Comparison of ENCODE assay signal across 20 cellular contexts in the genomic region with DNA sequence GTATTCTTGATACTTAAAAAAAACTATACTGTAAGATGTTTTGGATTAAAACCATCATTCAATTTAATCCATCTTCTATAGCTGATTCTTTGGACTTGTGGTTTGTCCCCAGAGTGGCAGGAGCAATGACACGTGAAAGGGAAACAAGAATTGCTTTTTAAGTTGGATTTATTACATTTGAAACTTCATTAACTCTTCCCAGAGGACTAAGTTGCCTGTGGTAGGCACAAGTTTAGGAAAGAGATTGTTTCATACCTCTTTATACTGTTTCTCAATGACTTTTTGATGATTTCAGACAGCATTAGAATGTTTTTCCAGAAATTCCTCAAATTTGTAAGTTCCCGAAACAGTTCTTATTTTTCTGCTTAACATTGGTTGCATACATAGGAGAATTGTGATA. TPM values are rescaled to one million over a fixed set of nuclear protein-coding genes. Genes with fewer than 3 reads are reported as not detected.
DNase-seq lines count a peak whose midpoint lies in the region; ATAC-seq, FAIRE-seq and TF ChIP-seq lines count a peak whose summit lies in the region.
"Had no signal": no experiment of that assay in that cellular context is flagged by ENCODE, and none has a peak within 500 bp of the region (broad histone marks: within the 10 kb centered on the region; RNA-seq: fewer than 3 reads in every experiment).

No MANE protein-coding gene starts in this region.

- TF ChIP-seq RAD21 in SK-N-SH (IDR thresholded peaks at IDR 0.05; ENCODE audit: low read length), result no peak
- no peak for TF ChIP-seq RAD21 in GM12878 (IDR thresholded peaks at IDR 0.05; ENCODE audit: insufficient read depth, low read depth, low read length)

- H3F3A ChIP-seq in SK-N-SH (replicated peaks; ENCODE audit: insufficient read depth), result no peaks in the 10 kb centered on the region

- H3K79me2 ChIP-seq in SK-N-SH (ENCODE audit: insufficient read depth) (peaks cover 4% of the 10 kb centered on the region), GM12878 (ENCODE audit: control insufficient read depth, insufficient read depth, low read length) (no peaks in the 10 kb centered on the region), Karpas-422 (ENCODE audit: low read length) (no peaks in the 10 kb centered on the region)

- in situ Hi-C loops in GM12878 (cut with MboI), result no loop called here

- H3K9me3 ChIP-seq in SK-N-SH (no peaks in the 10 kb centered on the region), GM12878 (replicated peaks; ENCODE audit: control insufficient read depth, insufficient read depth, low read length) (no peaks in the 10 kb centered on the region), Karpas-422 (ENCODE audit: low read length) (no peaks in the 10 kb centered on the region)
- H3K9me3 ChIP-seq: A549; BLaER1 treated with 17β-estradiol and CSF1 and Interleukin-3, amounts not matched to agents 10 nM and 100 nM; Caco-2 had no signal

- no peak for TF ChIP-seq CTCF in SK-N-SH (IDR thresholded peaks at IDR 0.05)
- TF ChIP-seq CTCF in GM12878 (IDR thresholded peaks at IDR 0.05 in 2 of 3, conservative IDR thresholded peaks at IDR 0.05 in 1 of 3; ENCODE audit: control insufficient read depth in 2 of 3, extremely low read depth in 1 of 3, insufficient read depth in 1 of 3, low read depth in 3 of 3, low read length in 3 of 3), result no peak

- FAIRE-seq in GM12878 (lab: Jason Lieb, UNC), result peak; percentile 13
- FAIRE-seq: A549, G401.6, GM12892, GM18507, GM19239 had no signal

- no peak for TF ChIP-seq POLR2A in GM12878 (IDR thresholded peaks at IDR 0.05; ENCODE audit: low read depth, low read length)

- H2AFZ ChIP-seq in SK-N-SH (ENCODE audit: low read depth), result no peak overlapping the region
- no peak overlapping the region for H2AFZ ChIP-seq in GM12878 (ENCODE audit: control insufficient read depth, low read depth, low read length)
- no peak overlapping the region for H2AFZ ChIP-seq in Karpas-422 (ENCODE audit: low read length)

- POLR2A ChIA-PET in SK-N-SH (lab: Yijun Ruan, JAX) (no interaction called here), GM12878 (lab: Charles Lee) (no interaction called here)

- BruUV-seq in GM12878 (replicated peaks; lab: Mats Ljungman, UMichigan), result no TSS peak

- SMC1A ChIA-PET in GM12878 (lab: Charles Lee; ENCODE audit: uncharacterized antibody, unreplicated experiment), result no interaction called here

- no peak for DNase-seq in SK-N-SH
- DNase-seq in GM12878 (ENCODE audit: low read depth, low spot score), result no peak
- DNase-seq in Karpas-422, result no peak
- no peak for DNase-seq in kidney glomerular epithelial cell (lab: John Stamatoyannopoulos, UW)
- DNase-seq: AML-193; Caco-2; Calu3; CD4-positive, alpha-beta T cell; CD8-positive, alpha-beta T cell; DMS79 treated with DMSO at 0.1 percent for 48 hours; GF-D8 had no signal

- WGBS in SK-N-SH (ENCODE audit: low lambda C conversion rate), result 96% methylated on average over 2 of the region's 2 CpGs
- WGBS in GM12878 (ENCODE audit: insufficient coverage, insufficient replicate concordance, low lambda C conversion rate, missing lambda C conversion rate), result 85% methylated on average over 2 of the region's 2 CpGs

- RAD21 ChIA-PET in GM12878 (lab: Charles Lee; ENCODE audit: unreplicated experiment), result no interaction called here

- CTCF ChIA-PET in SK-N-SH (lab: Yijun Ruan, JAX), result no interaction called here
- CTCF ChIA-PET in GM12878 (lab: Yijun Ruan, JAX), result no interaction called here

- no peak for ATAC-seq in SK-N-SH treated with all-trans-retinoic acid at 6 μM for 48 hours
- ATAC-seq in GM12878, result no peak
- ATAC-seq: A549; CD8-positive, alpha-beta T cell had no signal

- no peaks in the 10 kb centered on the region for H3K36me3 ChIP-seq in SK-N-SH (replicated peaks in 1 of 2; ENCODE audit: control insufficient read depth in 1 of 2, insufficient read depth in 2 of 2, low read length in 1 of 2)
- H3K36me3 ChIP-seq in GM12878 (ENCODE audit: control insufficient read depth in 2 of 2, insufficient read depth in 2 of 2, low read length in 1 of 2), result no peaks in the 10 kb centered on the region
- H3K36me3 ChIP-seq in Karpas-422 (ENCODE audit: insufficient read depth, low read length), result no peaks in the 10 kb centered on the region
- H3K36me3 ChIP-seq: BLaER1 treated with 17β-estradiol and CSF1 and Interleukin-3, amounts not matched to agents 10 nM and 100 nM had no signal

- H3K4me3 ChIP-seq in SK-N-SH (ENCODE audit: low read depth in 2 of 2, low read length in 1 of 2) (no peak overlapping the region), GM12878 (no peak overlapping the region), Karpas-422 (ENCODE audit: low read length) (no peak overlapping the region)
- H3K4me3 ChIP-seq: A549; BLaER1 treated with 17β-estradiol and CSF1 and Interleukin-3, amounts not matched to agents 10 nM and 100 nM had no signal

- H4K20me1 ChIP-seq in SK-N-SH (ENCODE audit: insufficient read depth) (peaks cover 4% of the 10 kb centered on the region; the same call in 1 of the 2 replicates), GM12878 (ENCODE audit: control insufficient read depth, insufficient read depth) (no peaks in the 10 kb centered on the region), Karpas-422 (ENCODE audit: insufficient read depth, low read depth, low read length) (peaks cover 37% of the 10 kb centered on the region)

- H3K4me2 ChIP-seq in SK-N-SH (no peak overlapping the region), GM12878 (ENCODE audit: control insufficient read depth, insufficient read depth) (no peak overlapping the region), Karpas-422 (ENCODE audit: low read depth, low read length, poor library complexity, severe bottlenecking) (no peak overlapping the region)
- H3K4me2 ChIP-seq: A549; BLaER1 treated with 17β-estradiol and CSF1 and Interleukin-3, amounts not matched to agents 10 nM and 100 nM had no signal

- H3K4me1 ChIP-seq in SK-N-SH (ENCODE audit: control insufficient read depth in 1 of 2, insufficient read depth in 2 of 2, low read depth in 1 of 2, low read length in 1 of 2) (no peaks in the 10 kb centered on the region; a peak in 1 of 4 replicates), GM12878 (ENCODE audit: control insufficient read depth, insufficient read depth, low read length) (no peaks in the 10 kb centered on the region), Karpas-422 (ENCODE audit: low read length) (no peaks in the 10 kb centered on the region)
- H3K4me1 ChIP-seq: A549, Caco-2 had no signal

- H3K9ac ChIP-seq in SK-N-SH (no peak overlapping the region), GM12878 (ENCODE audit: control insufficient read depth, insufficient read depth, low read length) (no peak overlapping the region), Karpas-422 (ENCODE audit: low read length) (no peak overlapping the region)
- H3K9ac ChIP-seq: BLaER1 treated with 17β-estradiol and CSF1 and Interleukin-3, amounts not matched to agents 10 nM and 100 nM had no signal

- no peak for TF ChIP-seq EP300 in SK-N-SH (IDR thresholded peaks at IDR 0.05; ENCODE audit: borderline replicate concordance in 1 of 2, low read depth in 1 of 2, low read length in 1 of 2)
- TF ChIP-seq EP300 in GM12878 (IDR thresholded peaks at IDR 0.05; ENCODE audit: borderline replicate concordance in 1 of 2, control insufficient read depth in 1 of 2, low read depth in 2 of 2, low read length in 2 of 2), result no peak

- H3K27ac ChIP-seq in SK-N-SH (ENCODE audit: low read depth in 2 of 2, low read length in 1 of 2), result no peak overlapping the region
- H3K27ac ChIP-seq in GM12878 (ENCODE audit: control insufficient read depth, insufficient read depth), result no peak overlapping the region
- H3K27ac ChIP-seq in Karpas-422 (ENCODE audit: low read length), result no peak overlapping the region
- H3K27ac ChIP-seq: 22Rv1; A549; BLaER1 treated with 17β-estradiol and CSF1 and Interleukin-3, amounts not matched to agents 10 nM and 100 nM; C4-2B had no signal

- intact Hi-C loops in GM12878 (cut with micrococcal nuclease; ENCODE audit: unreplicated experiment), result no loop called here

- H3K9me2 ChIP-seq in SK-N-SH (no peaks in the 10 kb centered on the region), Karpas-422 (replicated peaks; ENCODE audit: insufficient read depth, low read length) (no peaks in the 10 kb centered on the region)

- H3K27me3 ChIP-seq in SK-N-SH (ENCODE audit: insufficient read depth) (no peaks in the 10 kb centered on the region), GM12878 (replicated peaks in 1 of 2; ENCODE audit: control insufficient read depth in 2 of 2, insufficient read depth in 2 of 2, low read length in 1 of 2) (no peaks in the 10 kb centered on the region), Karpas-422 (ENCODE audit: low read length) (no peaks in the 10 kb centered on the region)
- H3K27me3 ChIP-seq: BLaER1 treated with 17β-estradiol and CSF1 and Interleukin-3, amounts not matched to agents 10 nM and 100 nM had no signal

TF ChIP-seq in SK-N-SH treated with all-trans-retinoic acid at 6 μM for 48 hours, 23 proteins besides CTCF, POLR2A, EP300 and RAD21 (continues in another document):
- no peak for TF ChIP-seq CSDC2 (CRISPR knock-in tag; IDR thresholded peaks at IDR 0.05)
- no peak for TF ChIP-seq ZFP3 (CRISPR knock-in tag; IDR thresholded peaks at IDR 0.05)

RNA-seq across cellular contexts. Expression of gene ACVR2A, which starts 41.3 kb away (rescaled TPM):
- polyA plus RNA-seq in SK-N-SH (2012; rRNA removed), result 1.6 and 2.6 TPM in 2 replicates
- 1.7 and 2.2 TPM in 2 replicates for polyA plus RNA-seq in SK-N-SH (2012; cell fraction: cytosol; rRNA removed)
- polyA plus RNA-seq in SK-N-SH (2012; cell fraction: nucleus; rRNA removed), result 4.0 and 8.9 TPM in 2 replicates
- total RNA-seq in GM12878 (2013; cell fraction: nucleolus; rRNA removed), result 13.7 and 15.5 TPM in 2 replicates
- total RNA-seq in GM12878 (2014; rRNA removed), result 1.6 and 1.9 TPM in 2 replicates
- total RNA-seq in GM12878 (2014; rRNA removed; fragmentation: Illumina TruSeq; extraction: Trizol), result 2.0 and 2.6 TPM in 2 replicates
- 1.7 and 2.3 TPM in 2 replicates for total RNA-seq in GM12878 (2021)
- polyA plus RNA-seq in GM12878 (2011; ENCODE audit: low read depth), result 0.73 TPM
- polyA plus RNA-seq in GM12878 (2011; rRNA removed), result 1.2 and 1.5 TPM in 2 replicates
- polyA plus RNA-seq in GM12878 (2011; cell fraction: cytosol; rRNA removed), result 0.40 and 0.46 TPM in 2 replicates
- 1.7 and 1.9 TPM in 2 replicates for polyA plus RNA-seq in GM12878 (2011; cell fraction: nucleus; rRNA removed)
- 0.66 and 1.1 TPM in 2 replicates for polyA plus RNA-seq in GM12878 (2012)
- 1.5 TPM in 2 replicates for polyA plus RNA-seq in GM12878 (2014; fragmentation: Illumina TruSeq; extraction: Trizol)
- 1 to 10 TPM; 1.7 to 1.9 TPM for polyA plus RNA-seq in GM12878 (2014; fragmentation: Nextera tagmentation; extraction: Ambion mirVana)
- polyA plus RNA-seq in GM12878 (2014; rRNA removed), result 0.82 and 0.83 TPM in 2 replicates
- polyA plus RNA-seq in GM12878 (2016; fragmentation: Nextera tagmentation; extraction: Ambion mirVana), result 1 to 10 TPM in 1 of 2 experiments, under 1 TPM in 1; 0.42 to 3.0 TPM
- polyA minus RNA-seq in GM12878 (2011; rRNA and poly(A)+ RNA removed), result 1.5 and 4.1 TPM in 2 replicates
- 1.3 and 1.7 TPM in 2 replicates for polyA minus RNA-seq in GM12878 (2011; cell fraction: cytosol; rRNA and poly(A)+ RNA removed)
- 2.8 and 3.8 TPM in 2 replicates for polyA minus RNA-seq in GM12878 (2011; cell fraction: nucleus; rRNA and poly(A)+ RNA removed)
- total RNA-seq in Karpas-422 (2014; rRNA removed; shearing (Covaris generic); ENCODE audit: low replicate concordance), result 1.8 and 2.6 TPM in 2 replicates
